ENCODE assay signal across 10 cellular contexts in the genomic region with DNA sequence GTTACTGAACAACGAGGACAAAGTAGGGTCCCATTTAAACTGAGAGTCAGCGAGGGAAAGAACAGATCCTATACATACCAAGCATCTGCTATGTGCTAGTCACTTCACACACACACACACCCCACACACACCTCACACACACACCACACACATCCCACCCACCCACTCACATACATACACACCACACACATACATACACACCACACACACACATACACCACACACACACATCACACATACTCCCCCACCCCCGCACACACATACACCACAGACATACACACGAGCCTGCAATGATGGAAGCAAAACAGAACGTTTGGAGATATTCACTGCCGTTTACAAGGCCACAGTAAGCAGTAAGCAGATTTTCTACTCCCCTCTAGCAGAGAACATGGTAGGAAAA. TPM values are rescaled to one million over a fixed set of nuclear protein-coding genes. Genes with fewer than 3 reads are reported as not detected.
A peak's percentile ranks its signal among the peaks of the same experiment; 100 is the strongest.
DNase-seq lines count a peak whose midpoint lies in the region; ATAC-seq lines count a peak whose summit lies in the region.
"Had no signal": no experiment of that assay in that cellular context is flagged by ENCODE, and none has a peak within 500 bp of the region (broad histone marks: within the 10 kb centered on the region; RNA-seq: fewer than 3 reads in every experiment).

No MANE protein-coding gene starts in this region.

- H2AFZ ChIP-seq in neuronal stem cell (ENCODE audit: low read length), result peak overlapping the region; percentile 87

- H3K27me3 Mint-ChIP-seq in CD4-positive, alpha-beta memory T cell, result peaks cover 15 to 22% of the 10 kb centered on the region in 2 donors

- H3K4me1 Mint-ChIP-seq in CD4-positive, alpha-beta memory T cell, result peaks cover 16 to 28% (median 24%) of the 10 kb centered on the region in 4 donors

- peak overlapping the region; percentile 44 to 86 (median 72) for H3K4me3 Mint-ChIP-seq in CD4-positive, alpha-beta memory T cell

- no peak overlapping the region for H2BK120ac ChIP-seq in neuronal stem cell (ENCODE audit: low read depth, low read length)

- no peak for ATAC-seq in HG03469 (IDR thresholded peaks at IDR 0.05; ENCODE audit: unreplicated experiment)

- no peaks in the 10 kb centered on the region for H3K36me3 ChIP-seq in CD4-positive, alpha-beta memory T cell (ENCODE audit: insufficient read depth, low read length)
- no peaks in the 10 kb centered on the region; the same call in 1 of the 2 replicates for H3K36me3 ChIP-seq in HUES64 (ENCODE audit: insufficient read depth, low read length)
- H3K36me3 ChIP-seq in ectodermal cell (ENCODE audit: control insufficient read depth, insufficient read depth, low read length), result no peaks in the 10 kb centered on the region
- peaks cover 0 to 26% of the 10 kb centered on the region in 2 donors for H3K36me3 ChIP-seq in neuronal stem cell (replicated peaks in 1 of 2; ENCODE audit: control insufficient read depth in 2 of 2, insufficient read depth in 2 of 2, low read length in 2 of 2)

- H3K36me3 Mint-ChIP-seq in CD4-positive, alpha-beta memory T cell, result peaks cover 0 to 7% of the 10 kb centered on the region in 2 donors

- H2BK12ac ChIP-seq in neuronal stem cell (ENCODE audit: low read length), result no peak overlapping the region

- H2BK5ac ChIP-seq in neuronal stem cell (ENCODE audit: low read length), result no peak overlapping the region

- peaks cover 7% of the 10 kb centered on the region for H3K4me1 ChIP-seq in CD4-positive, alpha-beta memory T cell (ENCODE audit: insufficient read depth, low read length)
- H3K4me1 ChIP-seq in HUES64 (ENCODE audit: insufficient read depth, low read length), result peaks cover 18% of the 10 kb centered on the region
- no peaks in the 10 kb centered on the region for H3K4me1 ChIP-seq in ectodermal cell (ENCODE audit: control insufficient read depth, insufficient read depth, low read length)
- H3K4me1 ChIP-seq in neuronal stem cell (ENCODE audit: control insufficient read depth in 2 of 2, insufficient read depth in 1 of 2, low read depth in 1 of 2, low read length in 2 of 2), result peaks cover 14 to 18% of the 10 kb centered on the region in 2 donors

- no peak overlapping the region for H3K23ac ChIP-seq in neuronal stem cell (ENCODE audit: low read depth, low read length, poor library complexity)

- DNase-seq in CD4-positive, alpha-beta memory T cell, result no peak
- no peak for DNase-seq in neuronal stem cell (ENCODE audit: low spot score)
- DNase-seq in NCI-H345 (lab: John Stamatoyannopoulos, UW), result no peak
- DNase-seq in head of caudate nucleus, result no peak
- no peak for DNase-seq in dedifferentiated amniotic fluid mesenchymal stem cell (ENCODE audit: extremely low spot score)
- DNase-seq: activated gamma-delta T cell, GF-D8 had no signal

- no peak overlapping the region for H2BK15ac ChIP-seq in neuronal stem cell (ENCODE audit: low read length)

- POLR2A ChIA-PET in CD4-positive, alpha-beta memory T cell (lab: Charles Lee; ENCODE audit: partially characterized antibody), result no interaction called here

- CTCF ChIA-PET in CD4-positive, alpha-beta memory T cell (lab: Charles Lee; ENCODE audit: partially characterized antibody), result no interaction called here

- peak overlapping the region; percentile 88 for H4K91ac ChIP-seq in neuronal stem cell (ENCODE audit: low read depth, low read length, poor library complexity)

- peaks cover 0 to 8% (median 4%) of the 10 kb centered on the region in 8 donors for H3K9me3 Mint-ChIP-seq in CD4-positive, alpha-beta memory T cell

- H2AK5ac ChIP-seq in neuronal stem cell (ENCODE audit: low read depth, low read length), result no peak overlapping the region

- peak overlapping the region; percentile 42 for H3K14ac ChIP-seq in neuronal stem cell (ENCODE audit: low read length)

- H3K27me3 ChIP-seq in CD4-positive, alpha-beta memory T cell (ENCODE audit: insufficient read depth, low read length), result peaks cover 3% of the 10 kb centered on the region
- H3K27me3 ChIP-seq in HUES64 (ENCODE audit: insufficient read depth, low read length) (peaks cover 10% of the 10 kb centered on the region), ectodermal cell (ENCODE audit: control insufficient read depth, insufficient read depth, low read length, poor library complexity, severe bottlenecking) (no peaks in the 10 kb centered on the region), neuronal stem cell (ENCODE audit: control insufficient read depth in 3 of 3, insufficient read depth in 3 of 3, low read depth in 1 of 3, low read length in 3 of 3) (no peaks in the 10 kb centered on the region)

- no peak overlapping the region for H3K4ac ChIP-seq in neuronal stem cell (ENCODE audit: low read length)

- H3K27ac Mint-ChIP-seq in CD4-positive, alpha-beta memory T cell, result peak overlapping the region in 4 of 7 donors; percentile 5 to 62 (median 38)

- H3K9ac ChIP-seq in HUES64 (ENCODE audit: low read depth, low read length) (no peak overlapping the region), neuronal stem cell (ENCODE audit: low read depth, low read length, poor library complexity) (peak overlapping the region; percentile 55)

- no peak overlapping the region for H3K4me3 ChIP-seq in CD4-positive, alpha-beta memory T cell (ENCODE audit: low read length in 2 of 2)
- peak overlapping the region; percentile 60 for H3K4me3 ChIP-seq in HUES64 (ENCODE audit: low read length)
- H3K4me3 ChIP-seq in ectodermal cell (ENCODE audit: insufficient read depth, low read depth, low read length), result peak overlapping the region; percentile 50
- H3K4me3 ChIP-seq in neuronal stem cell (ENCODE audit: low read length in 2 of 2), result peak overlapping the region; percentile 21 to 48

- H3K4me2 ChIP-seq in neuronal stem cell (ENCODE audit: insufficient read depth, low read length, poor library complexity, severe bottlenecking), result peak overlapping the region; percentile 52

- intact Hi-C loops in CD4-positive, alpha-beta memory T cell (cut with micrococcal nuclease), result loop anchor here (5.0 kb wide), 3 partner anchors 284 to 379 kb away; no protein-coding TSS in a partner anchor
- intact Hi-C loops in head of caudate nucleus (cut with DNase I), result loop anchor here (10.0 kb wide), 2 partner anchors 281 to 351 kb away; no protein-coding TSS in a partner anchor

- H3K79me1 ChIP-seq in neuronal stem cell (ENCODE audit: low read depth, low read length), result peaks cover 9% of the 10 kb centered on the region

- H3K18ac ChIP-seq in neuronal stem cell (ENCODE audit: low read length), result peak overlapping the region; percentile 31

- H3K9me3 ChIP-seq in CD4-positive, alpha-beta memory T cell (ENCODE audit: control insufficient read depth in 1 of 2, low read length in 2 of 2), result peaks cover 0 to 2% of the 10 kb centered on the region in 2 donors
- no peaks in the 10 kb centered on the region for H3K9me3 ChIP-seq in HUES64 (ENCODE audit: insufficient read depth, low read depth, low read length)
- no peaks in the 10 kb centered on the region for H3K9me3 ChIP-seq in ectodermal cell (ENCODE audit: control insufficient read depth, low read length)
- H3K9me3 ChIP-seq in neuronal stem cell (replicated peaks in 1 of 2; ENCODE audit: control insufficient read depth in 2 of 2, insufficient read depth in 1 of 2, low read depth in 1 of 2, low read length in 2 of 2), result peaks cover 11 to 43% of the 10 kb centered on the region in 2 donors

- 77% methylated on average over 6 of the region's 6 CpGs for WGBS in HUES64
- 72 to 78% methylated on average over 6 of the region's 6 CpGs for WGBS in ectodermal cell, 2 experiments
- 100% methylated on average over 1 of the region's 6 CpGs; no CpG with 5 or more reads in 1 of the 2 donors for WGBS in neuronal stem cell (ENCODE audit: extremely low coverage in 2 of 2, insufficient read length in 2 of 2, insufficient replicate concordance in 1 of 2), 2 donors

- no peak overlapping the region for H3K27ac ChIP-seq in CD4-positive, alpha-beta memory T cell (ENCODE audit: low read depth, low read length)
- H3K27ac ChIP-seq in HUES64 (ENCODE audit: low read depth, low read length) (no peak overlapping the region), ectodermal cell (ENCODE audit: insufficient read depth, low read depth, low read length, poor library complexity, severe bottlenecking) (no peak overlapping the region), neuronal stem cell (replicated peaks; ENCODE audit: low read length) (peak overlapping the region; percentile 7)

- H4K8ac ChIP-seq in neuronal stem cell (ENCODE audit: low read depth, low read length), result no peak overlapping the region

RNA-seq across cellular contexts. Expression of gene GRB10, which starts 0.6 kb away (rescaled TPM):
- 1 to 10 TPM; 7.4 to 7.7 TPM for total RNA-seq in CD4-positive, alpha-beta memory T cell
- polyA plus RNA-seq in CD4-positive, alpha-beta memory T cell, result 1 to 10 TPM in 1 of 2 donors, under 1 TPM in 1; 0.83 to 2.5 TPM
- polyA plus RNA-seq in HUES64 (2013, experiment 1 of 2), result 52.0 TPM
- polyA plus RNA-seq in HUES64 (2013, experiment 2 of 2), result 53.3 TPM
- polyA plus RNA-seq in ectodermal cell (2013, experiment 1 of 4), result 69.7 TPM
- 65.7 TPM for polyA plus RNA-seq in ectodermal cell (2013, experiment 2 of 4)
- polyA plus RNA-seq in ectodermal cell (2013, experiment 3 of 4), result 50.9 TPM
- 57.4 TPM for polyA plus RNA-seq in ectodermal cell (2013, experiment 4 of 4)
- 55.9 TPM for polyA plus RNA-seq in neuronal stem cell (2013, experiment 1 of 2)
- 55.2 TPM for polyA plus RNA-seq in neuronal stem cell (2013, experiment 2 of 2)

Comparison
In these comparisons a context has a peak if more than half of its experiments do, and no peak if none do; other contexts are left out.
1. H3K4me3 ChIP-seq: peak in HUES64 (single experiment), ectodermal cell (single experiment) and neuronal stem cell (2 of 2); none in CD4-positive, alpha-beta memory T cell (0 of 2).